ENCODE assay signal across 8 cellular contexts in the genomic region with DNA sequence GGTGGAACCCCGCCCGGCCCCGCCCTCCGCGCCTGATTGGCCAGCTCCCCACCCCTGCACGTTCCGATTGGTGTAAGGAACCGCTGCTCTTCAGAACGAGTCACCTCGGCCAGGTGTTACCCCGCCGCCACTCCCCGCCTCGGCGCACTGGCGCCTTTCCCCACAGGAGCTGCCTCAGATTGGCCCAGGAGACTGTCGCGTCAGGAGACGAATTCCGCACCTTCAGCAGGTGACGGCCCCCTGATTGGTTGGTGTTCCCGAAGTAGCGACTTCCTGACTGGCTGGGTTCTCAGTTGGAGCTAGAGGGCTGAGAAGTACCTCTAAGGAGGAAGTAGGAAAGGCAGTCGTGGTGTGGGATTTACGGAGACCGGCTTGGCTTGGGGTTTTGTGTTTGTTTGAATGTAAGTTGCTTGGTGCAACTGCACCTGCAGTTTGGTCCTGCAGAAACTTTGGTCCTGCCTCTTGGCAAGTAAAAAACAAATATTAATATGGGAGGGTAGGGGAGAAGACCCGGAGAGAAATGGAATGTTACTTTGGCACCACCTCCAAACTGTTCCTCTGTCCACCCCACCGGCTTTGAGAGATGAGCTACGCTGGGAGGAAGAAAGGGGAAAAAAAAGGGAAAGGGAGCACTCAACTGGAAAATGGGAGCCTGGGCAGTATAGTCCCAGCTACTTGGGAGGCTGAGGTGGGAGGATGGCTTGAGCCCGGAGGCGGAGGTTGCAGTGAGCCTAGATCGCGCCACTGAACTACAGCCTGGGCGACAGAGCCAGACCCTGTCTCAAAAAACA. TPM values are rescaled to one million over a fixed set of nuclear protein-coding genes. Genes with fewer than 3 reads are reported as not detected.
DNase-seq lines count a peak whose midpoint lies in the region; ATAC-seq and TF ChIP-seq lines count a peak whose summit lies in the region.

No MANE protein-coding gene starts in this region.

- POLR2A ChIA-PET in activated CD4-positive, alpha-beta T cell treated with anti-CD3 and anti-CD28 coated beads, Interleukin-2, amount 10 ng/mL, durations not matched to agents 7 days and 5 days (lab: Charles Lee) = interaction anchor here (0.6 to 1.4 kb wide), 5 partner anchors 16 to 159 kb away, joined by 3 to 8 read pairs (median 3); a partner anchor contains a TSS

- DNase-seq in AML-193 (lab: John Stamatoyannopoulos, UW) = peak; percentile 84
- peak; percentile 97 for DNase-seq in NCI-H510A treated with DMSO at 0.1 percent for 48 hours (lab: John Stamatoyannopoulos, UW)
- DNase-seq in activated CD4-positive, alpha-beta T cell treated with anti-CD3 and anti-CD28 coated beads, Interleukin-2, amount 10 ng/mL, durations not matched to agents 7 days and 5 days = peak; percentile 88
- peak; percentile 48 to 84 for DNase-seq in dermis microvascular lymphatic vessel endothelial cell (ENCODE audit: low read depth in 2 of 2)
- DNase-seq in lower leg skin (ENCODE audit: low spot score in 2 of 2) = peak; percentile 89 to 97
- DNase-seq in stimulated activated CD4-positive, alpha-beta T cell treated with anti-CD3 and anti-CD28 coated beads, TNF-alpha, amount 100 ng/mL, for 1 hour (ENCODE audit: low read depth in 3 of 3, low spot score in 1 of 3) = peak; percentile 66 to 79 (median 74)

- H3K36me3 Mint-ChIP-seq in activated CD4-positive, alpha-beta T cell treated with anti-CD3 and anti-CD28 coated beads, Interleukin-2, amount 10 ng/mL, durations not matched to agents 7 days and 5 days (ENCODE audit: low read depth) = peaks cover 2% of the 10 kb centered on the region

- no peaks in the 10 kb centered on the region for H3K9me3 Mint-ChIP-seq in activated CD4-positive, alpha-beta T cell treated with anti-CD3 and anti-CD28 coated beads, Interleukin-2, amount 10 ng/mL, durations not matched to agents 7 days and 5 days

- intact Hi-C loops in lower leg skin (cut with DNase I; ENCODE audit: low total_unique reads) = no loop called here

- H3K27ac Mint-ChIP-seq in activated CD4-positive, alpha-beta T cell treated with anti-CD3 and anti-CD28 coated beads, Interleukin-2, amount 10 ng/mL, durations not matched to agents 7 days and 5 days = peak overlapping the region; percentile 93

- WGBS in lower leg skin, 2 donors = 17 to 19% methylated on average over 19 to 30 of the region's 34 CpGs

- peak overlapping the region; percentile 1 for H3K4me3 ChIP-seq in lower leg skin (ENCODE audit: low read depth, poor library complexity, severe bottlenecking)

- peaks cover 2% of the 10 kb centered on the region for H3K27me3 Mint-ChIP-seq in activated CD4-positive, alpha-beta T cell treated with anti-CD3 and anti-CD28 coated beads, Interleukin-2, amount 10 ng/mL, durations not matched to agents 7 days and 5 days

- ATAC-seq in HG03342 (IDR thresholded peaks at IDR 0.05; ENCODE audit: unreplicated experiment) = peak; percentile 86

- TF ChIP-seq CTCF in lower leg skin (IDR thresholded peaks at IDR 0.05) = no peak

- CTCF ChIA-PET in activated CD4-positive, alpha-beta T cell treated with anti-CD3 and anti-CD28 coated beads, Interleukin-2, amount 10 ng/mL, durations not matched to agents 7 days and 5 days (lab: Charles Lee) = interaction anchor here (0.5 to 3.7 kb wide), 10 partner anchors 8 to 185 kb away, joined by 3 to 19 read pairs (median 4); a partner anchor contains a TSS

- peak; percentile 59 for TF ChIP-seq POLR2A in GM19099 (IDR thresholded peaks at IDR 0.05; ENCODE audit: extremely low read depth, insufficient read length, low read depth)
- TF ChIP-seq POLR2A in lower leg skin (IDR thresholded peaks at IDR 0.05) = no peak

- H3K4me1 Mint-ChIP-seq in activated CD4-positive, alpha-beta T cell treated with anti-CD3 and anti-CD28 coated beads, Interleukin-2, amount 10 ng/mL, durations not matched to agents 7 days and 5 days = peaks cover 31% of the 10 kb centered on the region

- H3K4me3 Mint-ChIP-seq in activated CD4-positive, alpha-beta T cell treated with anti-CD3 and anti-CD28 coated beads, Interleukin-2, amount 10 ng/mL, durations not matched to agents 7 days and 5 days = peak overlapping the region; percentile 92

RNA-seq across cellular contexts. Expression of a gene that starts 0.4 kb away (rescaled TPM):
- 10 to 100 TPM; 14.1 to 15.6 TPM for total RNA-seq in activated CD4-positive, alpha-beta T cell treated with anti-CD3 and anti-CD28 coated beads, Interleukin-2, amount 10 ng/mL, durations not matched to agents 7 days and 5 days
- total RNA-seq in dermis microvascular lymphatic vessel endothelial cell = 92.2 and 191 TPM in 2 replicates
- 100 to 1,000 TPM in 2 of 4 donors, 10 to 100 TPM in 2; 68.4 to 125 (median 97.5) TPM for total RNA-seq in lower leg skin

RNA-seq across cellular contexts. Expression of a gene that starts 17.4 kb away (rescaled TPM):
- 10 to 100 TPM; 33.5 to 43.6 TPM for total RNA-seq in activated CD4-positive, alpha-beta T cell treated with anti-CD3 and anti-CD28 coated beads, Interleukin-2, amount 10 ng/mL, durations not matched to agents 7 days and 5 days
- 6.0 and 6.7 TPM in 2 replicates for total RNA-seq in dermis microvascular lymphatic vessel endothelial cell
- 100 to 1,000 TPM in 3 of 4 donors, 10 to 100 TPM in 1; 94.9 to 136 (median 107) TPM for total RNA-seq in lower leg skin

RNA-seq across cellular contexts. Expression of a gene that starts 24.4 kb away (rescaled TPM):
- total RNA-seq in activated CD4-positive, alpha-beta T cell treated with anti-CD3 and anti-CD28 coated beads, Interleukin-2, amount 10 ng/mL, durations not matched to agents 7 days and 5 days = 10 to 100 TPM; 78.0 to 81.2 TPM
- total RNA-seq in dermis microvascular lymphatic vessel endothelial cell = 83.2 and 94.9 TPM in 2 replicates
- total RNA-seq in lower leg skin = 10 to 100 TPM; 35.3 to 59.4 (median 43.3) TPM

RNA-seq across cellular contexts. Expression of a gene that starts 48.3 kb away (rescaled TPM):
- 100 to 1,000 TPM; 244 to 304 TPM for total RNA-seq in activated CD4-positive, alpha-beta T cell treated with anti-CD3 and anti-CD28 coated beads, Interleukin-2, amount 10 ng/mL, durations not matched to agents 7 days and 5 days
- total RNA-seq in dermis microvascular lymphatic vessel endothelial cell (not detected in 2 replicates), lower leg skin (10 to 100 TPM in 2 of 4 donors, 1 to 10 TPM in 2; 8.5 to 14.8 (median 9.9) TPM)

Comparison
In these comparisons a context has a peak if more than half of its experiments do, and no peak if none do; other contexts are left out.
1. Peak in every context shown above with its lines: DNase-seq, ATAC-seq and H3K4me3 ChIP-seq.